Comparison of ENCODE assay signal across 12 cellular contexts in the genomic region with DNA sequence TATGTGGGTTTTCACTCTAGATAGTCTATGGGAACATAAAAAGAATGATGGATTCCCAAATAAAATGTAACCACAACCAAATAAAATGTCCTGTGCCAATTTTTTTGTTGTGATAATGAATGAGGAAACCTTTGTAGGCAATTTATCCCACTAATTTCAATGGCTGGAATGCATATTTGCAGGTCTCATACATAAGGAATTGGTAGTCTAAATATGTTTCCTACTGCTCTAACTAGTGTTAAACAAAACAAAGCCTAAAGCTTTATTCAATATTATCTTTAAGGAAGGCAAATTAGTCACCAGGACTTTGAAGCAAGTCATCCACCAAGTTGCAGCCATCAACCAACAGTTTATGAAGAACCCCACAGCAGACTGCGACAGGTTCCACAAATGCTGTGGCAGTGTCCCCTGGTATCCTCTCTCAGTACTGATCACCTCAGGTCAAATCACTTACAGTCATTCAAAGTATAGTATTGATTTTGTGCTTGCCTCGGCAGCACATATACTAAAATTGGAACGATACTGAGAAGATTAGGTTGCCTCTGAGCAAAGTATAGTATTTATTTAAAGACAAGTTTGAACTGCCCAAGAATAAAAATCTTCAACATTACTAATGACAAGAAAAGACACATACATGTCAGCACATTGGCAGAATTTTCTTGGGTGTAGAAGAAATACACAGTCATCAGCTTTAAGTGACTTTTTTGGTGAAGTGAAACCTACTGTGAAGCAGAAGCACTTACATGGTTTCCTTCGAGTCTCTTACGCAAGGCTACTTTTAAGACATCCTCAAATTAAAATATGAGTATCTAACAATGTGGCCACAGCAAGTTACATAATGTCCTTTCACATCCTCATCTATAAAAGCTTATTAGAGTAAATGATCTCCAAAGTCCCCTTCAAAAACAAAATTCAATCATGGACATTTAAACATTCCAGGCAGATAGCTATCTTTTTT.
A peak's percentile ranks its signal among the peaks of the same experiment; 100 is the strongest.
DNase-seq lines count a peak whose midpoint lies in the region; ATAC-seq and TF ChIP-seq lines count a peak whose summit lies in the region.
"Had no signal": no experiment of that assay in that cellular context is flagged by ENCODE, and none has a peak within 500 bp of the region (broad histone marks: within the 10 kb centered on the region; RNA-seq: fewer than 3 reads in every experiment).

No MANE protein-coding gene starts in this region.

- H3K36me3 ChIP-seq in neuronal stem cell (replicated peaks in 1 of 2; ENCODE audit: control insufficient read depth in 2 of 2, insufficient read depth in 2 of 2, low read length in 2 of 2) = no peaks in the 10 kb centered on the region
- H3K36me3 ChIP-seq: SJCRH30 had no signal

- peaks cover 6 to 14% of the 10 kb centered on the region in 2 donors for H3K4me1 ChIP-seq in neuronal stem cell (ENCODE audit: control insufficient read depth in 2 of 2, insufficient read depth in 1 of 2, low read depth in 1 of 2, low read length in 2 of 2)

- H4K91ac ChIP-seq in neuronal stem cell (ENCODE audit: low read depth, low read length, poor library complexity) = no peak overlapping the region

- no peak overlapping the region for H2BK120ac ChIP-seq in neuronal stem cell (ENCODE audit: low read depth, low read length)

- H3K9me3 ChIP-seq in T-helper 17 cell (ENCODE audit: control insufficient read depth, low read length, poor library complexity, severe bottlenecking) = no peaks in the 10 kb centered on the region
- no peaks in the 10 kb centered on the region for H3K9me3 ChIP-seq in neuronal stem cell (replicated peaks in 1 of 2; ENCODE audit: control insufficient read depth in 2 of 2, insufficient read depth in 1 of 2, low read depth in 1 of 2, low read length in 2 of 2)
- H3K9me3 ChIP-seq: A549, SJCRH30 had no signal

- no peak overlapping the region for H3K23ac ChIP-seq in neuronal stem cell (ENCODE audit: low read depth, low read length, poor library complexity)

- DNase-seq in Right ventricle myocardium superior (no peak), Right ventricle myocardium inferior (ENCODE audit: missing footprints) (no peak), T-helper 17 cell (no peak), type B pancreatic cell (ENCODE audit: extremely low spot score, unreplicated experiment) (no peak), GOT3 (lab: John Stamatoyannopoulos, UW) (no peak), ecto neural progenitor cell (ENCODE audit: low spot score) (no peak), neuronal stem cell (ENCODE audit: low spot score) (no peak)
- DNase-seq: H7; SJCRH30; stimulated activated CD4-positive, alpha-beta T cell treated with anti-CD3 and anti-CD28 coated beads, Interleukin-2, amount 100 ng/mL, for 24 hours had no signal

- no peak overlapping the region for H2BK15ac ChIP-seq in neuronal stem cell (ENCODE audit: low read length)

- H3K4me1 Mint-ChIP-seq in T-helper 17 cell (peaks cover 7% of the 10 kb centered on the region), type B pancreatic cell (ENCODE audit: unreplicated experiment) (peaks cover 57% of the 10 kb centered on the region)

- TF ChIP-seq CTCF in type B pancreatic cell (conservative IDR thresholded peaks at IDR 0.05) = no peak

- ATAC-seq in Right ventricle myocardium superior (ENCODE audit: poor library complexity) (peak; percentile 65), Right ventricle myocardium inferior (no peak), HG02981 (IDR thresholded peaks at IDR 0.05; ENCODE audit: unreplicated experiment) (peak; percentile 78), T-helper 17 cell (peak; percentile 42)
- ATAC-seq: A549 had no signal

- H3K27ac Mint-ChIP-seq in T-helper 17 cell (no peak overlapping the region), type B pancreatic cell (peak overlapping the region; percentile 54)

- H3K4me3 ChIP-seq in neuronal stem cell (ENCODE audit: low read length in 2 of 2) = no peak overlapping the region
- H3K4me3 ChIP-seq: A549, SJCRH30 had no signal

- no peaks in the 10 kb centered on the region for H3K9me3 Mint-ChIP-seq in type B pancreatic cell

- no peak overlapping the region for H3K14ac ChIP-seq in neuronal stem cell (ENCODE audit: low read length)

- H2BK5ac ChIP-seq in neuronal stem cell (ENCODE audit: low read length) = no peak overlapping the region

- H2BK12ac ChIP-seq in neuronal stem cell (ENCODE audit: low read length) = no peak overlapping the region

- no peak overlapping the region for H2AFZ ChIP-seq in neuronal stem cell (ENCODE audit: low read length)

- H3K9ac ChIP-seq in neuronal stem cell (ENCODE audit: low read depth, low read length, poor library complexity) = no peak overlapping the region

- H3K36me3 Mint-ChIP-seq in T-helper 17 cell (ENCODE audit: low read depth) = peaks cover 2% of the 10 kb centered on the region
- H3K36me3 Mint-ChIP-seq in type B pancreatic cell = peaks cover 7% of the 10 kb centered on the region

- H3K27me3 ChIP-seq in neuronal stem cell (ENCODE audit: control insufficient read depth in 3 of 3, insufficient read depth in 3 of 3, low read depth in 1 of 3, low read length in 3 of 3) = no peaks in the 10 kb centered on the region
- H3K27me3 ChIP-seq: SJCRH30 had no signal

- no peak overlapping the region for H4K8ac ChIP-seq in neuronal stem cell (ENCODE audit: low read depth, low read length)

- intact Hi-C loops in Right ventricle myocardium superior (cut with DNase I) (loop anchor here (10.0 kb wide), 1 partner anchor 73 kb away; no protein-coding TSS in a partner anchor), Right ventricle myocardium inferior (cut with DNase I) (no loop called here)

- H3K27me3 Mint-ChIP-seq in T-helper 17 cell = no peaks in the 10 kb centered on the region
- no peaks in the 10 kb centered on the region for H3K27me3 Mint-ChIP-seq in type B pancreatic cell

- H3K27ac ChIP-seq in neuronal stem cell (replicated peaks; ENCODE audit: low read length) = no peak overlapping the region
- H3K27ac ChIP-seq: A549, SJCRH30 had no signal

- no CpG with 5 or more reads among the region's 5 CpGs for WGBS in neuronal stem cell (ENCODE audit: extremely low coverage in 2 of 2, insufficient read length in 2 of 2, insufficient replicate concordance in 1 of 2), 2 donors

- H3K18ac ChIP-seq in neuronal stem cell (ENCODE audit: low read length) = no peak overlapping the region

- H3K79me1 ChIP-seq in neuronal stem cell (ENCODE audit: low read depth, low read length) = no peaks in the 10 kb centered on the region

- H3K4me2 ChIP-seq in neuronal stem cell (ENCODE audit: insufficient read depth, low read length, poor library complexity, severe bottlenecking) = no peak overlapping the region
- H3K4me2 ChIP-seq: A549 had no signal

- H2AK5ac ChIP-seq in neuronal stem cell (ENCODE audit: low read depth, low read length) = no peak overlapping the region

- H3K4ac ChIP-seq in neuronal stem cell (ENCODE audit: low read length) = no peak overlapping the region

- H3K4me3 Mint-ChIP-seq in T-helper 17 cell (no peak overlapping the region), type B pancreatic cell (peak overlapping the region; percentile 8)
